Comparison of ENCODE assay signal across 18 cellular contexts in the genomic region with DNA sequence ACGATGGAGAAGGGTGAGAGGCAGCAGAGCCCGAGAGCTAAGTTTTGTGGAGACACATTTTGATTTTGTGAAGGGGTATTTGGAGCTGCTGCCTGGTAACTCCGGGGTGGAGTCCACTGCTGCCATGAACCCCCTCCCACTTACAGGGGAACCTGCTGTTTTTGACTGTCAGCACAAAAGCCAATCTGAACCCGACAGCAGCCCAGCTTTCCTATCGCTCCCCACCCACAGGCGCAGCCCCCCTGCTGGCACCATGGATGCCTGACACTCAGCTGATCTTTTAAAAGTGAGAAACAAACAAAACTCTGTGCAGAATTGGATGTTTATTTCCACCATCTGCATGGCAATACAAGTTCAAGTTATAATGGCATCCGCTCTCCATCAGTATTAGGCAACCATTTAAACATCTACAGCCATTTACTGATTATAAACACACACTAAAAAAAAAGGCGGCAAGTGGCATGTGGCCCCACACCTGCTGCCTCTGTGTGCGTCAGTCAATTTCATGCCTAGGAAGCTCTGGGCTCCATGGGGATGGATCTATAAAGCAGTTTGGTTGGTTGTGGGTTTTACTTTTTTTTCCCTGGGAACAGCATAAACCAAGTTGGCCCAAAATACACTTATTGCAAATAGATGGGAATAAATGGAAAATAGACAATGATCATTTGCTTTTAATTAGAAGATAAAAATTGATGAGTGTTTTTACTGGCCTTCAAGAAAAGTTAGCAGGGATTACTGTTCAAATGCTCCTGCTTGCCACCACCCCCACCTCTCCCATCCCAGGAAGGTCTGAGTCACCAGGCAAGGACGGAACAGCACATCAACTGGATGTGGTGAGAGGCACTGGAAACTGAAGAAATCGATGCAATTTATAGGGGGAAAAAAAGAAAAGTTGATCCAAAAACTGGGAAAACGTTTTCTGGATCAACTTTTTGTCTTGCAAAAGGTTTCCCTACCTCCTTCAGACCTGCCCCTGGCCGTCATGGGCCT. TPM values are rescaled to one million over a fixed set of nuclear protein-coding genes. Genes with fewer than 3 reads are reported as not detected.
DNase-seq lines count a peak whose midpoint lies in the region; ATAC-seq, FAIRE-seq and TF ChIP-seq lines count a peak whose summit lies in the region.
"Had no signal": no experiment of that assay in that cellular context is flagged by ENCODE, and none has a peak within 500 bp of the region (broad histone marks: within the 10 kb centered on the region; RNA-seq: fewer than 3 reads in every experiment).

No MANE protein-coding gene starts in this region.

- H3K9me3 Mint-ChIP-seq in astrocyte (ENCODE audit: unreplicated experiment) = peaks cover 3% of the 10 kb centered on the region
- H3K9me3 Mint-ChIP-seq: central memory CD8-positive, alpha-beta T cell; immature natural killer cell; stimulated activated effector memory CD8-positive, alpha-beta T cell treated with anti-CD3 and anti-CD28 coated beads, Interleukin-12 subunit alpha, Interleukin-12 subunit beta, amount 100 ng/mL, for 72 hours had no signal

- H3K9me3 ChIP-seq in AG04450 (ENCODE audit: control insufficient read depth, insufficient read depth, low read length) = no peaks in the 10 kb centered on the region
- no peaks in the 10 kb centered on the region for H3K9me3 ChIP-seq in astrocyte (ENCODE audit: insufficient read depth, low read depth, low read length)
- H3K9me3 ChIP-seq: BLaER1, psoas muscle, uterus had no signal

- peaks cover 11% of the 10 kb centered on the region for H3K4me1 Mint-ChIP-seq in astrocyte (ENCODE audit: low read depth, unreplicated experiment)
- H3K4me1 Mint-ChIP-seq: central memory CD8-positive, alpha-beta T cell; immature natural killer cell; stimulated activated effector memory CD8-positive, alpha-beta T cell treated with anti-CD3 and anti-CD28 coated beads, Interleukin-12 subunit alpha, Interleukin-12 subunit beta, amount 100 ng/mL, for 72 hours had no signal

- H3K4me2 ChIP-seq in astrocyte (ENCODE audit: low read length) = peak overlapping the region; percentile 41
- H3K4me2 ChIP-seq: BLaER1 had no signal

- FAIRE-seq in astrocyte (lab: Jason Lieb, UNC) = peak; percentile 23

- no peak overlapping the region for H3K27ac ChIP-seq in AG04450 (ENCODE audit: low read depth, low read length)
- no peak overlapping the region for H3K27ac ChIP-seq in astrocyte (ENCODE audit: low read depth, low read length)
- H3K27ac ChIP-seq: BLaER1, epithelial cell of prostate, psoas muscle had no signal

- peaks cover 11% of the 10 kb centered on the region for H3K27me3 Mint-ChIP-seq in astrocyte (ENCODE audit: low read depth, unreplicated experiment)
- H3K27me3 Mint-ChIP-seq: central memory CD8-positive, alpha-beta T cell had no signal

- peak; percentile 13 for DNase-seq in AG04450 (ENCODE audit: low read depth, low spot score)
- no peak for DNase-seq in HEK293T (ENCODE audit: extremely low spot score)
- peak; percentile 65 for DNase-seq in astrocyte (ENCODE audit: low read depth)
- DNase-seq in head of caudate nucleus = peak in 32 of 42 donors; percentile 13 to 81 (median 42)
- no peak for DNase-seq in hippocampal formation (lab: John Stamatoyannopoulos, UW)
- DNase-seq in SW480 (ENCODE audit: low spot score) = no peak
- DNase-seq: activated CD4-positive, alpha-beta T cell treated with anti-CD3 and anti-CD28 coated beads, Interleukin-2, amount 50 U/mL, for 1 hour; immature natural killer cell; psoas muscle; stimulated activated CD4-positive, alpha-beta T cell treated with anti-CD3 and anti-CD28 coated beads, Interleukin-2, amount 100 ng/mL, for 48 hours; T-helper 1 cell; uterus had no signal

- H3K79me2 ChIP-seq in astrocyte (ENCODE audit: insufficient read depth, low read length) = no peaks in the 10 kb centered on the region

- H4K20me1 ChIP-seq in astrocyte (ENCODE audit: insufficient read depth, low read length) = no peaks in the 10 kb centered on the region
- H4K20me1 ChIP-seq: BLaER1 had no signal

- CTCF ChIA-PET in AG04450 (lab: Charles Lee) (no interaction called here), HEK293T (lab: Yijun Ruan, JAX) (no interaction called here)

- H3K4me3 ChIP-seq in AG04450 (ENCODE audit: low read depth, low read length) (no peak overlapping the region), astrocyte (ENCODE audit: insufficient read depth, low read depth, low read length) (no peak overlapping the region)
- H3K4me3 ChIP-seq: BLaER1, psoas muscle, uterus had no signal

- no peak for TF ChIP-seq CTCF in AG04450 (IDR thresholded peaks at IDR 0.05; ENCODE audit: low read depth, low read length)
- TF ChIP-seq CTCF in astrocyte (IDR thresholded peaks at IDR 0.05; ENCODE audit: insufficient read depth, low read depth, low read length) = no peak

- no peak for ATAC-seq in HG02973 (IDR thresholded peaks at IDR 0.05; ENCODE audit: unreplicated experiment)
- no peak for ATAC-seq in HG03571 (IDR thresholded peaks at IDR 0.05; ENCODE audit: unreplicated experiment)
- ATAC-seq: psoas muscle; stimulated activated effector memory CD8-positive, alpha-beta T cell treated with anti-CD3 and anti-CD28 coated beads, Interleukin-12 subunit alpha, Interleukin-12 subunit beta, amount 100 ng/mL, for 72 hours had no signal

- H3K36me3 Mint-ChIP-seq in astrocyte (ENCODE audit: low read depth, unreplicated experiment) = no peaks in the 10 kb centered on the region
- H3K36me3 Mint-ChIP-seq: stimulated activated effector memory CD8-positive, alpha-beta T cell treated with anti-CD3 and anti-CD28 coated beads, Interleukin-12 subunit alpha, Interleukin-12 subunit beta, amount 100 ng/mL, for 72 hours had no signal

- intact Hi-C loops in head of caudate nucleus (cut with DNase I) = no loop called here

- no peak overlapping the region for H3K27ac Mint-ChIP-seq in astrocyte (ENCODE audit: unreplicated experiment)
- H3K27ac Mint-ChIP-seq: immature natural killer cell; stimulated activated effector memory CD8-positive, alpha-beta T cell treated with anti-CD3 and anti-CD28 coated beads, Interleukin-12 subunit alpha, Interleukin-12 subunit beta, amount 100 ng/mL, for 72 hours had no signal

- no peaks in the 10 kb centered on the region for H3K36me3 ChIP-seq in astrocyte (ENCODE audit: insufficient read depth, low read length)
- H3K36me3 ChIP-seq: BLaER1, uterus had no signal

- H2AFZ ChIP-seq in astrocyte (ENCODE audit: low read depth, low read length) = no peak overlapping the region

- H3K4me3 Mint-ChIP-seq in astrocyte (ENCODE audit: unreplicated experiment) = no peak overlapping the region
- H3K4me3 Mint-ChIP-seq: central memory CD8-positive, alpha-beta T cell; immature natural killer cell; stimulated activated effector memory CD8-positive, alpha-beta T cell treated with anti-CD3 and anti-CD28 coated beads, Interleukin-12 subunit alpha, Interleukin-12 subunit beta, amount 100 ng/mL, for 72 hours had no signal

- H3K9ac ChIP-seq in astrocyte (ENCODE audit: low read length) = no peak overlapping the region
- H3K9ac ChIP-seq: BLaER1 had no signal

- H3K27me3 ChIP-seq in AG04450 (ENCODE audit: control insufficient read depth, insufficient read depth, low read length) = peaks cover 8% of the 10 kb centered on the region
- H3K27me3 ChIP-seq in astrocyte (ENCODE audit: insufficient read depth, low read length) = no peaks in the 10 kb centered on the region
- H3K27me3 ChIP-seq: BLaER1, uterus had no signal

- POLR2A ChIA-PET in AG04450 (lab: Yijun Ruan, JAX) = no interaction called here
- POLR2A ChIA-PET in HEK293T (lab: Yijun Ruan, JAX) = no interaction called here

- H3K4me1 ChIP-seq in astrocyte (ENCODE audit: insufficient read depth, low read length) = no peaks in the 10 kb centered on the region
- H3K4me1 ChIP-seq: BLaER1, psoas muscle, uterus had no signal

TF ChIP-seq in HEK293T, 16 proteins besides CTCF, POLR2A, EP300 and RAD21:
- TF ChIP-seq SP1 (IDR thresholded peaks at IDR 0.05) = no peak
- TF ChIP-seq ZNF384 (IDR thresholded peaks at IDR 0.05) = no peak
- 0 out of 2 replicates have a peak, but pooled peaks have one; percentile 11 for TF ChIP-seq L3MBTL2 (conservative IDR thresholded peaks at IDR 0.05)

RNA-seq across cellular contexts. Expression of a gene that starts 46.0 kb away (rescaled TPM):
- 4.7 and 6.2 TPM in 2 replicates for polyA plus RNA-seq in AG04450 (2011; rRNA removed)
- 3.9 and 4.6 TPM in 2 replicates for polyA minus RNA-seq in AG04450 (2011; rRNA and poly(A)+ RNA removed)
- 3.8 and 4.2 TPM in 2 replicates for total RNA-seq in astrocyte

Comparison
In these comparisons a context has a peak if more than half of its experiments do, and no peak if none do; other contexts are left out.
1. DNase-seq: peak in AG04450 (single experiment), astrocyte (single experiment) and head of caudate nucleus (32 of 42); none in HEK293T (single experiment), hippocampal formation (0 of 2) and SW480 (single experiment).